1 cellular context compared by ENCODE assay signal in genomic region chr7:37901890-37902524, GRCh38.
TF ChIP-seq lines count a peak whose summit lies in the region.

No MANE protein-coding gene starts in this region.

TF ChIP-seq in GM12878, 131 proteins besides CTCF, POLR2A, EP300 and RAD21 (continued from another document):
- no peak for TF ChIP-seq BRCA1 (IDR thresholded peaks at IDR 0.05; ENCODE audit: low read depth, low read length)
- TF ChIP-seq GATAD2B (conservative IDR thresholded peaks at IDR 0.05; ENCODE audit: low read depth), result no peak
- no peak for TF ChIP-seq NR2C2 (IDR thresholded peaks at IDR 0.05; ENCODE audit: borderline replicate concordance, control insufficient read depth, insufficient read length, low read depth)
- TF ChIP-seq ZBTB40 (IDR thresholded peaks at IDR 0.05; ENCODE audit: borderline replicate concordance), result no peak
- TF ChIP-seq, protein P1, sequence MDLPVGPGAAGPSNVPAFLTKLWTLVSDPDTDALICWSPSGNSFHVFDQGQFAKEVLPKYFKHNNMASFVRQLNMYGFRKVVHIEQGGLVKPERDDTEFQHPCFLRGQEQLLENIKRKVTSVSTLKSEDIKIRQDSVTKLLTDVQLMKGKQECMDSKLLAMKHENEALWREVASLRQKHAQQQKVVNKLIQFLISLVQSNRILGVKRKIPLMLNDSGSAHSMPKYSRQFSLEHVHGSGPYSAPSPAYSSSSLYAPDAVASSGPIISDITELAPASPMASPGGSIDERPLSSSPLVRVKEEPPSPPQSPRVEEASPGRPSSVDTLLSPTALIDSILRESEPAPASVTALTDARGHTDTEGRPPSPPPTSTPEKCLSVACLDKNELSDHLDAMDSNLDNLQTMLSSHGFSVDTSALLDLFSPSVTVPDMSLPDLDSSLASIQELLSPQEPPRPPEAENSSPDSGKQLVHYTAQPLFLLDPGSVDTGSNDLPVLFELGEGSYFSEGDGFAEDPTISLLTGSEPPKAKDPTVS (IDR thresholded peaks at IDR 0.05; ENCODE audit: low read depth, low read length), result no peak
- no peak for TF ChIP-seq BCL11A (IDR thresholded peaks at IDR 0.05; ENCODE audit: low read depth, low read length)
- no peak for TF ChIP-seq TAF1 (IDR thresholded peaks at IDR 0.05; ENCODE audit: borderline replicate concordance, low read depth, low read length)
- TF ChIP-seq MXI1 (IDR thresholded peaks at IDR 0.05; ENCODE audit: low read depth, low read length), result no peak
- no peak for TF ChIP-seq LARP7 (IDR thresholded peaks at IDR 0.05)
